ENCODE assay signal across 1 cellular context in the genomic region with DNA sequence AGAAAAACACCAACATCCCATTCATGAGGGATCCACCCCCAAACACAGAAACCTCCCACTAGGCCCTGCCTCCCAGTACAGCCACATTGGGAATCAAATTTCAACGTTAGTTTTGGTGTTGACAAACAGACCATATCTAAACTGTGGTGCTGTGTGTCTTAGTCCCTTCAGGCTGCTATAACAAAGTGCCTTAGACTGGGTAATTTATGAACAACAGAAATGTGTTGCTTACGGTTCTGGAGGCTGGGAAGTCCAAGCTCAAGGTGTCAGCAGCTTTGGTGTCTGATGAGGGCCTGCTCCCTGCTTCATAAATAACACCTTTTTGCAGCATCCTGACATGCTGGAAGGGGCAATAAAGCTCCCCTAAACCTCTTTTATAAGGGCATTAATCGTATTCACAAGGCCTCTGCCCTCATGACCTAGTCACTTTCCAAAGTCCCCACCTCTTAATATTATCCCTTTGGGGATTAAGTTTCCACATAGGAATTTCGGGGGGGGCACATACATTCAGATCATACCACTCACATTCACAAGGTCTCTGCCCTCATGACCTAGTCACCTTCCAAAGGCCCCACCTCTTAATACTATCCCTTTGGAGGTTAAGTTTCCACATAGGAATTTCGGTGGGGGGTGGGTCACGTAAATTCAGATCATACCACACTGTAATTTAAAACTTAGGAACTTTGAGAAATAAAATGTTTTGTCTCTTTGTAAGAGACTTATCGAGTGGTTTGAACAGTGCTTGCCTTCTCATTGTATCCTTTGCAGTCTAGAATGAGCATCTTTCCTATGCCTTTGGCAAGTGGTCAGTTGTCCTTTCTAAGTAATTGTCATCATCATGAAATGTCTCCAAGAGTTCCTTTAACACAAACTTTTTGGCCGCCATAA.
TF ChIP-seq lines count a peak whose summit lies in the region.

No MANE protein-coding gene starts in this region.

TF ChIP-seq in HepG2, 621 proteins besides CTCF, POLR2A, EP300 and RAD21:
- no peak for TF ChIP-seq RNF219 (CRISPR knock-in tag; IDR thresholded peaks at IDR 0.05)
- TF ChIP-seq ZNF709 (CRISPR knock-in tag; IDR thresholded peaks at IDR 0.05), result 0 out of 2 replicates have a peak, but pooled peaks have one; percentile 19
- no peak for TF ChIP-seq MAF1 (CRISPR knock-in tag; IDR thresholded peaks at IDR 0.05; ENCODE audit: borderline replicate concordance)
- no peak for TF ChIP-seq GTF2F1 (IDR thresholded peaks at IDR 0.05; ENCODE audit: low read length)
- peak; percentile 77 for TF ChIP-seq TEAD3 (CRISPR knock-in tag; optimal IDR thresholded peaks at IDR 0.05; ENCODE audit: borderline replicate concordance)
- TF ChIP-seq LRRFIP1 (CRISPR knock-in tag; conservative IDR thresholded peaks at IDR 0.05), result no peak
- TF ChIP-seq MXD4 (CRISPR knock-in tag; IDR thresholded peaks at IDR 0.05), result 0 out of 2 replicates have a peak, but pooled peaks have one; percentile 16
- peak; percentile 58 for TF ChIP-seq RARA (CRISPR knock-in tag; IDR thresholded peaks at IDR 0.05)
- peak; percentile 70; the same call in 1 of the 2 replicates for TF ChIP-seq SIX1 (CRISPR knock-in tag; IDR thresholded peaks at IDR 0.05; ENCODE audit: borderline replicate concordance)
- TF ChIP-seq, protein P1, sequence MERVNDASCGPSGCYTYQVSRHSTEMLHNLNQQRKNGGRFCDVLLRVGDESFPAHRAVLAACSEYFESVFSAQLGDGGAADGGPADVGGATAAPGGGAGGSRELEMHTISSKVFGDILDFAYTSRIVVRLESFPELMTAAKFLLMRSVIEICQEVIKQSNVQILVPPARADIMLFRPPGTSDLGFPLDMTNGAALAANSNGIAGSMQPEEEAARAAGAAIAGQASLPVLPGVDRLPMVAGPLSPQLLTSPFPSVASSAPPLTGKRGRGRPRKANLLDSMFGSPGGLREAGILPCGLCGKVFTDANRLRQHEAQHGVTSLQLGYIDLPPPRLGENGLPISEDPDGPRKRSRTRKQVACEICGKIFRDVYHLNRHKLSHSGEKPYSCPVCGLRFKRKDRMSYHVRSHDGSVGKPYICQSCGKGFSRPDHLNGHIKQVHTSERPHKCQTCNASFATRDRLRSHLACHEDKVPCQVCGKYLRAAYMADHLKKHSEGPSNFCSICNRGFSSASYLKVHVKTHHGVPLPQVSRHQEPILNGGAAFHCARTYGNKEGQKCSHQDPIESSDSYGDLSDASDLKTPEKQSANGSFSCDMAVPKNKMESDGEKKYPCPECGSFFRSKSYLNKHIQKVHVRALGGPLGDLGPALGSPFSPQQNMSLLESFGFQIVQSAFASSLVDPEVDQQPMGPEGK (CRISPR knock-in tag; IDR thresholded peaks at IDR 0.05), result peak; percentile 76
- no peak for TF ChIP-seq GABPA (IDR thresholded peaks at IDR 0.05; ENCODE audit: low read depth, low read length)
- 0 out of 2 replicates have a peak, but pooled peaks have one; percentile 3 for TF ChIP-seq GABPA (CRISPR knock-in tag; IDR thresholded peaks at IDR 0.05; ENCODE audit: low read depth)
- TF ChIP-seq ZNF451 (CRISPR knock-in tag; IDR thresholded peaks at IDR 0.05), result no peak
- TF ChIP-seq ARID3A (IDR thresholded peaks at IDR 0.05; ENCODE audit: low read depth, low read length), result peak; percentile 42; the same call in 1 of the 2 replicates
- peak; percentile 39; the same call in 1 of the 2 replicates for TF ChIP-seq FOSL2 (CRISPR knock-in tag; IDR thresholded peaks at IDR 0.05)
- no peak for TF ChIP-seq ZFP36 (IDR thresholded peaks at IDR 0.05; ENCODE audit: borderline replicate concordance, low read depth, low read length, partially characterized antibody)
- TF ChIP-seq, protein P2, sequence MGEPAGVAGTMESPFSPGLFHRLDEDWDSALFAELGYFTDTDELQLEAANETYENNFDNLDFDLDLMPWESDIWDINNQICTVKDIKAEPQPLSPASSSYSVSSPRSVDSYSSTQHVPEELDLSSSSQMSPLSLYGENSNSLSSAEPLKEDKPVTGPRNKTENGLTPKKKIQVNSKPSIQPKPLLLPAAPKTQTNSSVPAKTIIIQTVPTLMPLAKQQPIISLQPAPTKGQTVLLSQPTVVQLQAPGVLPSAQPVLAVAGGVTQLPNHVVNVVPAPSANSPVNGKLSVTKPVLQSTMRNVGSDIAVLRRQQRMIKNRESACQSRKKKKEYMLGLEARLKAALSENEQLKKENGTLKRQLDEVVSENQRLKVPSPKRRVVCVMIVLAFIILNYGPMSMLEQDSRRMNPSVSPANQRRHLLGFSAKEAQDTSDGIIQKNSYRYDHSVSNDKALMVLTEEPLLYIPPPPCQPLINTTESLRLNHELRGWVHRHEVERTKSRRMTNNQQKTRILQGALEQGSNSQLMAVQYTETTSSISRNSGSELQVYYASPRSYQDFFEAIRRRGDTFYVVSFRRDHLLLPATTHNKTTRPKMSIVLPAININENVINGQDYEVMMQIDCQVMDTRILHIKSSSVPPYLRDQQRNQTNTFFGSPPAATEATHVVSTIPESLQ (CRISPR knock-in tag; conservative IDR thresholded peaks at IDR 0.05), result no peak
- TF ChIP-seq MXI1 (IDR thresholded peaks at IDR 0.05; ENCODE audit: borderline replicate concordance, low read depth, low read length), result no peak
- TF ChIP-seq MTA1 (CRISPR knock-in tag; IDR thresholded peaks at IDR 0.05; ENCODE audit: borderline replicate concordance), result no peak
- 0 out of 2 replicates have a peak, but pooled peaks have one; percentile 28 for TF ChIP-seq NR2F2 (IDR thresholded peaks at IDR 0.05; ENCODE audit: borderline replicate concordance, low read depth)
- no peak for TF ChIP-seq MAFK (conservative IDR thresholded peaks at IDR 0.05 in 1 of 2, IDR thresholded peaks at IDR 0.05 in 1 of 2; ENCODE audit: low read length in 2 of 2)
- TF ChIP-seq MED1 (CRISPR knock-in tag; IDR thresholded peaks at IDR 0.05), result peak; percentile 39
- peak in 1 of 2 experiments; percentile 89; a peak in 2 of 4 replicates for TF ChIP-seq NR2F1 (CRISPR knock-in tag; IDR thresholded peaks at IDR 0.05)
- no peak for TF ChIP-seq KMT2B (CRISPR knock-in tag; IDR thresholded peaks at IDR 0.05)
- peak; percentile 74 for TF ChIP-seq NR2F6 (IDR thresholded peaks at IDR 0.05)
- peak; percentile 78 for TF ChIP-seq NR2F6 (CRISPR knock-in tag; IDR thresholded peaks at IDR 0.05)
- no peak for TF ChIP-seq ZFP91 (CRISPR knock-in tag; IDR thresholded peaks at IDR 0.05; ENCODE audit: borderline replicate concordance)
- TF ChIP-seq ARID5B (CRISPR knock-in tag; IDR thresholded peaks at IDR 0.05), result 0 out of 2 replicates have a peak, but pooled peaks have one; percentile 8
- TF ChIP-seq ZNF12 (CRISPR knock-in tag; IDR thresholded peaks at IDR 0.05), result peak; percentile 98
- TF ChIP-seq ZNF564 (CRISPR knock-in tag; IDR thresholded peaks at IDR 0.05), result peak; percentile 100
- no peak for TF ChIP-seq CENPX (CRISPR knock-in tag; IDR thresholded peaks at IDR 0.05)
- TF ChIP-seq ZNF557 (CRISPR knock-in tag; IDR thresholded peaks at IDR 0.05), result no peak
- TF ChIP-seq ZNF7 (CRISPR knock-in tag; IDR thresholded peaks at IDR 0.05), result peak; percentile 59; the same call in 1 of the 2 replicates
